In genomic region chr1:86504130-86504479, GRCh38 we compare ENCODE assay signal across 14 cellular contexts. TPM values are rescaled to one million over a fixed set of nuclear protein-coding genes. Genes with fewer than 3 reads are reported as not detected.
A peak's percentile ranks its signal among the peaks of the same experiment; 100 is the strongest.
DNase-seq lines count a peak whose midpoint lies in the region; ATAC-seq and TF ChIP-seq lines count a peak whose summit lies in the region.
"Had no signal": no experiment of that assay in that cellular context is flagged by ENCODE, and none has a peak within 500 bp of the region (broad histone marks: within the 10 kb centered on the region; RNA-seq: fewer than 3 reads in every experiment).

No MANE protein-coding gene starts in this region.

- ATAC-seq in gastroesophageal sphincter: no peak

- no peak for TF ChIP-seq CTCF in CD14-positive monocyte (IDR thresholded peaks at IDR 0.05)
- no peak for TF ChIP-seq CTCF in gastroesophageal sphincter (IDR thresholded peaks at IDR 0.05)
- no peak for TF ChIP-seq CTCF in neural progenitor cell (IDR thresholded peaks at IDR 0.05)

- no peaks in the 10 kb centered on the region for H3K9me3 ChIP-seq in gastroesophageal sphincter
- no peaks in the 10 kb centered on the region for H3K9me3 ChIP-seq in neural progenitor cell (ENCODE audit: low read depth)
- H3K9me3 ChIP-seq: BE2C had no signal

- no peaks in the 10 kb centered on the region for H3K36me3 ChIP-seq in gastroesophageal sphincter
- no peaks in the 10 kb centered on the region for H3K36me3 ChIP-seq in neural progenitor cell
- H3K36me3 ChIP-seq: BE2C had no signal

- peak overlapping the region; percentile 73 for H3K4me2 ChIP-seq in neural progenitor cell

- H3K27me3 ChIP-seq in gastroesophageal sphincter (no peaks in the 10 kb centered on the region), neural progenitor cell (no peaks in the 10 kb centered on the region)
- H3K27me3 ChIP-seq: BE2C had no signal

- H3K79me2 ChIP-seq in neural progenitor cell (ENCODE audit: low read depth): no peaks in the 10 kb centered on the region

- H3K9me3 Mint-ChIP-seq in CD14-positive monocyte (no peaks in the 10 kb centered on the region), neural progenitor cell (no peaks in the 10 kb centered on the region)
- H3K9me3 Mint-ChIP-seq: activated CD4-positive, alpha-beta T cell treated with anti-CD3 and anti-CD28 coated beads, Interleukin-2, amount 10 ng/mL, durations not matched to agents 7 days and 5 days had no signal

- peaks cover 17% of the 10 kb centered on the region for H3F3A ChIP-seq in neural progenitor cell (ENCODE audit: low read depth)

- TF ChIP-seq POLR2A in gastroesophageal sphincter (IDR thresholded peaks at IDR 0.05): no peak

- intact Hi-C loops in CD14-positive monocyte (cut with micrococcal nuclease): loop anchor here in 1 of 2 donors (10.0 kb wide), 1 partner anchor 119 kb away; no protein-coding TSS in a partner anchor

- H3K4me3 Mint-ChIP-seq in CD14-positive monocyte (peak overlapping the region; percentile 72 to 75), neural progenitor cell (no peak overlapping the region)
- H3K4me3 Mint-ChIP-seq: activated CD4-positive, alpha-beta T cell treated with anti-CD3 and anti-CD28 coated beads, Interleukin-2, amount 10 ng/mL, durations not matched to agents 7 days and 5 days had no signal

- H3K4me3 ChIP-seq in gastroesophageal sphincter (peak overlapping the region; percentile 28 to 39), neural progenitor cell (no peak overlapping the region)

- H3K27me3 Mint-ChIP-seq in CD14-positive monocyte (ENCODE audit: low read depth in 3 of 3) (peaks cover 0 to 5% (median 3%) of the 10 kb centered on the region in 3 donors), neural progenitor cell (ENCODE audit: insufficient read depth, low read depth) (peaks cover 4% of the 10 kb centered on the region)

- H3K4me1 Mint-ChIP-seq in CD14-positive monocyte: peaks cover 20% of the 10 kb centered on the region
- peaks cover 26% of the 10 kb centered on the region for H3K4me1 Mint-ChIP-seq in neural progenitor cell

- H3K27ac Mint-ChIP-seq in CD14-positive monocyte (peak overlapping the region in 1 of 7 donors; percentile 80), neural progenitor cell (no peak overlapping the region)

- H2AFZ ChIP-seq in neural progenitor cell (replicated peaks): peak overlapping the region; percentile 69

- H3K36me3 Mint-ChIP-seq in CD14-positive monocyte (no peaks in the 10 kb centered on the region), neural progenitor cell (peaks cover 2% of the 10 kb centered on the region)

- no peak overlapping the region for H3K9ac ChIP-seq in neural progenitor cell

- DNase-seq in CD14-positive monocyte (ENCODE audit: low spot score) (no peak), UCSD-AML1 (lab: John Stamatoyannopoulos, UW; ENCODE audit: unreplicated experiment) (peak; percentile 11), neural progenitor cell (ENCODE audit: low spot score) (peak; percentile 40), NCI-H774 (lab: John Stamatoyannopoulos, UW) (no peak), NK-92 (lab: John Stamatoyannopoulos, UW; ENCODE audit: unreplicated experiment) (no peak), T-helper 2 cell (no peak), T-helper 1 cell (no peak)
- DNase-seq: activated CD4-positive, alpha-beta T cell treated with anti-CD3 and anti-CD28 coated beads, Interleukin-2, amount 10 ng/mL, durations not matched to agents 7 days and 5 days; BE2C; foreskin fibroblast; NCI-H2081; SHP77 treated with DMSO at 0.1 percent for 48 hours; stimulated activated CD4-positive, alpha-beta T cell treated with anti-CD3 and anti-CD28 coated beads, Interleukin-1b, Interleukin-23, amount 100 ng/mL, for 48 hours had no signal

- no peak for TF ChIP-seq EP300 in gastroesophageal sphincter (IDR thresholded peaks at IDR 0.05)

- H3K4me1 ChIP-seq in gastroesophageal sphincter (peaks cover 0 to 39% (median 5%) of the 10 kb centered on the region in 3 donors), neural progenitor cell (peaks cover 14% of the 10 kb centered on the region)
- H3K4me1 ChIP-seq: BE2C had no signal

- H3K27ac ChIP-seq in gastroesophageal sphincter (peak overlapping the region; percentile 20 to 70 (median 44)), neural progenitor cell (no peak overlapping the region)

- WGBS in gastroesophageal sphincter (ENCODE audit: low coverage in 1 of 2), 2 donors: 4 to 33% methylated on average over 2 to 4 of the region's 9 CpGs

- no peaks in the 10 kb centered on the region for H4K20me1 ChIP-seq in neural progenitor cell (ENCODE audit: low read depth)

RNA-seq across cellular contexts. Expression of gene CLCA1, which starts 35.4 kb away (rescaled TPM):
- not detected for polyA plus RNA-seq in CD14-positive monocyte
- total RNA-seq in gastroesophageal sphincter (not detected), neural progenitor cell (ENCODE audit: low replicate concordance) (not detected in 2 replicates)
- total RNA-seq: activated CD4-positive, alpha-beta T cell treated with anti-CD3 and anti-CD28 coated beads, Interleukin-2, amount 10 ng/mL, durations not matched to agents 7 days and 5 days had no signal

RNA-seq across cellular contexts. Expression of gene CLCA4, which starts 42.8 kb away (rescaled TPM):
- not detected for polyA plus RNA-seq in CD14-positive monocyte
- total RNA-seq in gastroesophageal sphincter (10 to 100 TPM in 1 of 4 donors, 1 to 10 TPM in 1, under 1 TPM in 1, not detected in 1; 0.50 to 20.3 (median 2.6) TPM), neural progenitor cell (ENCODE audit: low replicate concordance) (not detected in 2 replicates)
- total RNA-seq: activated CD4-positive, alpha-beta T cell treated with anti-CD3 and anti-CD28 coated beads, Interleukin-2, amount 10 ng/mL, durations not matched to agents 7 days and 5 days had no signal

Comparison
In these comparisons a context has a peak if more than half of its experiments do, and no peak if none do; other contexts are left out.
1. DNase-seq: peak in UCSD-AML1 (single experiment) and neural progenitor cell (single experiment); none in CD14-positive monocyte (single experiment), NCI-H774 (single experiment), NK-92 (single experiment), T-helper 2 cell (0 of 5) and T-helper 1 cell (0 of 5).